Comparison of ENCODE assay signal across 14 cellular contexts in the genomic region with DNA sequence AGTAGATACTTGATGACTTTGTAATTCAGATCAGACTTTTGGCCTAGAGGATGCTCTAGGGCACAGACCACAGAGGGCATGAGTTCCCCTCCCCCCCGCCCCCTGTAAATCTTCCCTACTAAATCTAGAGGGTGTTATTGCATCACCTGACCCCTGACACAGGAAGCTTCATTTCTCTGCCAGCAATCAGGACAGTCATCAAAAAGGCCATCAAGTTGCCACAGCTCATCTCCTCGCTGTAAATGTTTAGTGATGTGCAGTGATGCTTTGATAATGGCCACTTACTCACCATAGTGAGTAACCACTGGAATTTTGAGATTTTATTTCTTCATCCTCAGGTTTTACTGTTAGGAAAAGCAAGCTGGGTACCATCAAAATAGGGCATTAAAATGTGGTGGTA.
"Had no signal": no experiment of that assay in that cellular context is flagged by ENCODE, and none has a peak within 500 bp of the region (broad histone marks: within the 10 kb centered on the region; RNA-seq: fewer than 3 reads in every experiment).

No MANE protein-coding gene starts in this region.

- H3K27ac ChIP-seq: stomach, WERI-Rb-1 had no signal

- H3K27me3 ChIP-seq: stomach had no signal

- H3K36me3 ChIP-seq: stomach, thoracic aorta, WERI-Rb-1 had no signal

- H3K4me3 ChIP-seq: stomach, thoracic aorta had no signal

- H3K4me1 ChIP-seq: stomach had no signal

- DNase-seq: activated CD4-positive, alpha-beta T cell treated with anti-CD3 and anti-CD28 coated beads for 36 hours; activated naive CD4-positive, alpha-beta T cell treated with anti-CD3 and anti-CD28 coated beads for 36 hours; cortex of kidney; effector memory CD8-positive, alpha-beta T cell; glutamatergic neuron; left ventricle myocardium superior; mesenchymal stem cell; stimulated activated CD4-positive, alpha-beta T cell treated with anti-CD3 and anti-CD28 coated beads, Interleukin-15, amount 100 ng/mL, for 24 hours; stimulated activated CD4-positive, alpha-beta T cell treated with anti-CD3 and anti-CD28 coated beads, Interleukin-4, amount 100 ng/mL, for 4 hours; stomach; T-helper 2 cell; WERI-Rb-1 had no signal

- H3K9me3 ChIP-seq: stomach, thoracic aorta had no signal

- ATAC-seq: activated CD4-positive, alpha-beta T cell treated with anti-CD3 and anti-CD28 coated beads for 36 hours; effector memory CD8-positive, alpha-beta T cell; left ventricle myocardium superior; SK-N-SH treated with all-trans-retinoic acid at 6 μM for 48 hours had no signal
